In genomic region chr1:156662588-156663055, GRCh38 we compare ENCODE assay signal across 11 cellular contexts. TPM values are rescaled to one million over a fixed set of nuclear protein-coding genes. Genes with fewer than 3 reads are reported as not detected.
DNase-seq lines count a peak whose midpoint lies in the region; ATAC-seq and TF ChIP-seq lines count a peak whose summit lies in the region.
"Had no signal": no experiment of that assay in that cellular context is flagged by ENCODE, and none has a peak within 500 bp of the region (broad histone marks: within the 10 kb centered on the region; RNA-seq: fewer than 3 reads in every experiment).

No MANE protein-coding gene starts in this region.

- H3K4me3 ChIP-seq in HCT116 (replicated peaks in 1 of 2; ENCODE audit: low read depth in 1 of 2, low read length in 2 of 2) (no peak overlapping the region), hepatocyte (no peak overlapping the region)

- H3K9me3 ChIP-seq in HCT116 (ENCODE audit: control insufficient read depth in 1 of 2, insufficient read depth in 1 of 2, low read depth in 1 of 2, low read length in 2 of 2) (no peaks in the 10 kb centered on the region), hepatocyte (ENCODE audit: low read depth) (no peaks in the 10 kb centered on the region)

- H3K4me2 ChIP-seq in HCT116 (ENCODE audit: low read length) (peak overlapping the region; percentile 94), hepatocyte (no peak overlapping the region)

- BruUV-seq in HCT116 (replicated peaks; lab: Mats Ljungman, UMichigan) = no TSS peak

- DNase-seq in HCT116 (ENCODE audit: low read depth, low spot score) (no peak), WTC11 (ENCODE audit: low spot score) (no peak), hepatocyte (ENCODE audit: low spot score) (no peak), activated gamma-delta T cell treated with Interleukin-2 at 50 U/mL for 16 hours (no peak), kidney tubule cell (ENCODE audit: low spot score) (no peak), HEK293T (ENCODE audit: extremely low spot score) (no peak), RKO (ENCODE audit: low spot score) (no peak)
- no peak for DNase-seq in stimulated activated effector memory CD8-positive, alpha-beta T cell treated with anti-CD3 and anti-CD28 coated beads, Interleukin-12 subunit alpha, Interleukin-12 subunit beta, amount 100 ng/mL, for 72 hours (ENCODE audit: low spot score in 2 of 2)
- DNase-seq: activated CD4-positive, alpha-beta T cell treated with anti-CD3 and anti-CD28 coated beads, Interleukin-2, amount 10 ng/mL, durations not matched to agents 7 days and 5 days had no signal

- H3K9me2 ChIP-seq in HCT116 (ENCODE audit: insufficient read depth) (no peaks in the 10 kb centered on the region), hepatocyte (replicated peaks; ENCODE audit: insufficient read depth) (no peaks in the 10 kb centered on the region)

- H3K4me3 Mint-ChIP-seq in WTC11 = no peak overlapping the region
- no peak overlapping the region for H3K4me3 Mint-ChIP-seq in stimulated activated effector memory CD8-positive, alpha-beta T cell treated with anti-CD3 and anti-CD28 coated beads, Interleukin-12 subunit alpha, Interleukin-12 subunit beta, amount 100 ng/mL, for 72 hours
- H3K4me3 Mint-ChIP-seq: activated CD4-positive, alpha-beta T cell treated with anti-CD3 and anti-CD28 coated beads, Interleukin-2, amount 10 ng/mL, durations not matched to agents 7 days and 5 days; memory B cell had no signal

- peaks cover 51 to 82% of the 10 kb centered on the region in 2 experiments for H3K4me1 ChIP-seq in HCT116 (ENCODE audit: control insufficient read depth in 1 of 2, insufficient read depth in 2 of 2, low read length in 2 of 2)
- peaks cover 70% of the 10 kb centered on the region for H3K4me1 ChIP-seq in hepatocyte (ENCODE audit: insufficient read depth)

- H3K9ac ChIP-seq in HCT116 (ENCODE audit: low read length) = peak overlapping the region; percentile 87

- H2AFZ ChIP-seq in HCT116 (ENCODE audit: low read depth, low read length, poor library complexity, severe bottlenecking) (no peak overlapping the region), hepatocyte (no peak overlapping the region)

- H3K27me3 Mint-ChIP-seq in WTC11 (ENCODE audit: low read depth) = peaks cover 23% of the 10 kb centered on the region

- RAD21 ChIA-PET in HCT116 (lab: Charles Lee; ENCODE audit: low non-redundant PET in 1 of 2, low total read pairs in 2 of 2, uncharacterized antibody in 2 of 2, unreplicated experiment in 2 of 2) = no interaction called here

- peaks cover 81% of the 10 kb centered on the region for H3K4me1 Mint-ChIP-seq in WTC11
- peaks cover 48% of the 10 kb centered on the region for H3K4me1 Mint-ChIP-seq in stimulated activated effector memory CD8-positive, alpha-beta T cell treated with anti-CD3 and anti-CD28 coated beads, Interleukin-12 subunit alpha, Interleukin-12 subunit beta, amount 100 ng/mL, for 72 hours

- H3K9me3 Mint-ChIP-seq in WTC11 = no peaks in the 10 kb centered on the region
- H3K9me3 Mint-ChIP-seq in stimulated activated effector memory CD8-positive, alpha-beta T cell treated with anti-CD3 and anti-CD28 coated beads, Interleukin-12 subunit alpha, Interleukin-12 subunit beta, amount 100 ng/mL, for 72 hours = no peaks in the 10 kb centered on the region
- H3K9me3 Mint-ChIP-seq: activated CD4-positive, alpha-beta T cell treated with anti-CD3 and anti-CD28 coated beads, Interleukin-2, amount 10 ng/mL, durations not matched to agents 7 days and 5 days; memory B cell had no signal

- intact Hi-C loops in HCT116 (cut with micrococcal nuclease) = no loop called here

- H3K36me3 ChIP-seq in HCT116 (ENCODE audit: control insufficient read depth in 1 of 2, insufficient read depth in 2 of 2, low read length in 2 of 2) (peaks cover 0 to 7% of the 10 kb centered on the region in 2 experiments; a peak in 1 of 4 replicates), hepatocyte (replicated peaks; ENCODE audit: insufficient read depth, low read depth) (no peaks in the 10 kb centered on the region)

- peaks cover 36% of the 10 kb centered on the region for H3K79me2 ChIP-seq in HCT116 (ENCODE audit: insufficient read depth, low read length)
- H3K79me2 ChIP-seq in hepatocyte = no peaks in the 10 kb centered on the region

- POLR2A ChIA-PET in HCT116 (lab: Charles Lee) (interaction anchor here (1.4 kb wide), 1 partner anchor 14 kb away, joined by 3 read pairs; no protein-coding TSS in a partner anchor), WTC11 (lab: Charles Lee) (interaction anchor here (1.3 to 8.2 kb wide), 2 partner anchors 13 to 39 kb away, joined by 3 to 150 read pairs; partner anchors contain the start of gene NES), HEK293T (lab: Yijun Ruan, JAX) (interaction anchor here (1.3 to 4.7 kb wide), 2 partner anchors 8 to 39 kb away, joined by 3 to 25 read pairs; no protein-coding TSS in a partner anchor)

- TF ChIP-seq CTCF in HCT116 (IDR thresholded peaks at IDR 0.05 in 2 of 3, conservative IDR thresholded peaks at IDR 0.05 in 1 of 3; ENCODE audit: borderline replicate concordance in 1 of 3, insufficient read depth in 1 of 3, low read depth in 2 of 3, low read length in 2 of 3) = no peak
- no peak for TF ChIP-seq CTCF in WTC11 (IDR thresholded peaks at IDR 0.05)
- TF ChIP-seq CTCF in hepatocyte (IDR thresholded peaks at IDR 0.05; ENCODE audit: poor library complexity) = no peak

- no peaks in the 10 kb centered on the region for H3K36me3 Mint-ChIP-seq in WTC11
- peaks cover 21% of the 10 kb centered on the region for H3K36me3 Mint-ChIP-seq in stimulated activated effector memory CD8-positive, alpha-beta T cell treated with anti-CD3 and anti-CD28 coated beads, Interleukin-12 subunit alpha, Interleukin-12 subunit beta, amount 100 ng/mL, for 72 hours
- H3K36me3 Mint-ChIP-seq: memory B cell had no signal

- H3K27ac ChIP-seq in HCT116 (ENCODE audit: low read depth, low read length) = peak overlapping the region; percentile 99
- peak overlapping the region; percentile 82 for H3K27ac ChIP-seq in hepatocyte

- peak overlapping the region; percentile 96 for H3K27ac Mint-ChIP-seq in WTC11
- peak overlapping the region; percentile 73 for H3K27ac Mint-ChIP-seq in stimulated activated effector memory CD8-positive, alpha-beta T cell treated with anti-CD3 and anti-CD28 coated beads, Interleukin-12 subunit alpha, Interleukin-12 subunit beta, amount 100 ng/mL, for 72 hours
- H3K27ac Mint-ChIP-seq: memory B cell had no signal

- H4K20me1 ChIP-seq in HCT116 (ENCODE audit: insufficient read depth) (no peaks in the 10 kb centered on the region), hepatocyte (ENCODE audit: insufficient read depth, poor library complexity, severe bottlenecking) (no peaks in the 10 kb centered on the region)

- TF ChIP-seq POLR2A in HCT116 (IDR thresholded peaks at IDR 0.05; ENCODE audit: borderline replicate concordance, extremely low read depth, insufficient read depth, insufficient read length) = no peak

- no peaks in the 10 kb centered on the region for H3K27me3 ChIP-seq in HCT116 (ENCODE audit: insufficient read depth, low read length)
- no peaks in the 10 kb centered on the region for H3K27me3 ChIP-seq in hepatocyte

- CTCF ChIA-PET in HCT116 (lab: Charles Lee) (interaction anchor here (3.5 to 4.2 kb wide), 3 partner anchors 14 to 64 kb away, joined by 18 to 28 read pairs (median 22); partner anchors contain the start of gene NES), WTC11 (lab: Charles Lee) (interaction anchor here (0.6 to 12.6 kb wide), 12 partner anchors 8 to 257 kb away, joined by 3 to 437 read pairs (median 27); partner anchors contain the start of genes BCAN, CRABP2, HAPLN2 and NES), HEK293T (lab: Yijun Ruan, JAX) (interaction anchor here (2.6 to 8.3 kb wide), 3 partner anchors 15 to 37 kb away, joined by 22 to 97 read pairs (median 70); partner anchors contain the start of gene NES)

- WGBS in hepatocyte (ENCODE audit: low lambda C conversion rate, missing lambda C conversion rate) = 94% methylated on average over 9 of the region's 9 CpGs

- no peak for TF ChIP-seq RAD21 in HCT116 (IDR thresholded peaks at IDR 0.05; ENCODE audit: low read depth)

- ATAC-seq in HCT116 = no peak
- no peak for ATAC-seq in WTC11
- ATAC-seq in stimulated activated effector memory CD8-positive, alpha-beta T cell treated with anti-CD3 and anti-CD28 coated beads, Interleukin-12 subunit alpha, Interleukin-12 subunit beta, amount 100 ng/mL, for 72 hours = no peak

TF ChIP-seq in HCT116, 20 proteins besides CTCF, POLR2A, EP300 and RAD21 (continues in another document):
- TF ChIP-seq ELF1 (IDR thresholded peaks at IDR 0.05; ENCODE audit: borderline replicate concordance, low read depth) (no peak), SRF (IDR thresholded peaks at IDR 0.05; ENCODE audit: low read depth) (no peak), EGR1 (IDR thresholded peaks at IDR 0.05; ENCODE audit: low read depth) (no peak), FOSL1 (IDR thresholded peaks at IDR 0.05; ENCODE audit: low read depth) (no peak)

TF ChIP-seq in WTC11, 78 proteins besides CTCF, POLR2A, EP300 and RAD21 (continues in another document):
- peak; percentile 91 for TF ChIP-seq ZNF121 (CRISPR knock-in tag; IDR thresholded peaks at IDR 0.05)

TF ChIP-seq in HEK293T, 16 proteins besides CTCF, POLR2A, EP300 and RAD21 (continues in another document):
- no peak for TF ChIP-seq NFRKB (IDR thresholded peaks at IDR 0.05)
- TF ChIP-seq TARDBP (IDR thresholded peaks at IDR 0.05) = no peak
- TF ChIP-seq SP1 (IDR thresholded peaks at IDR 0.05) = no peak
- TF ChIP-seq ZNF384 (IDR thresholded peaks at IDR 0.05) = no peak
- no peak for TF ChIP-seq FOXA1 (IDR thresholded peaks at IDR 0.05)

RNA-seq across cellular contexts. Expression of gene NES, which starts 14.6 kb away (rescaled TPM):
- total RNA-seq in HCT116 (2021; ENCODE audit: unreplicated experiment) (8.4 TPM), WTC11 (2021) (103 to 127 TPM (median 104 TPM) in 3 replicates), hepatocyte (7.9 and 13.8 TPM in 2 replicates)
- polyA plus RNA-seq in HCT116 (2012) = 3.6 and 5.2 TPM in 2 replicates
- 3.6 and 4.8 TPM in 2 replicates for polyA plus RNA-seq in hepatocyte
- total RNA-seq: activated CD4-positive, alpha-beta T cell treated with anti-CD3 and anti-CD28 coated beads, Interleukin-2, amount 10 ng/mL, durations not matched to agents 7 days and 5 days had no signal

RNA-seq across cellular contexts. Expression of gene BCAN, which starts 20.7 kb away (rescaled TPM):
- not detected for total RNA-seq in HCT116 (2021; ENCODE audit: unreplicated experiment)
- 0.23 and 0.26 TPM in 2 replicates for polyA plus RNA-seq in HCT116 (2012)
- total RNA-seq in WTC11 (2021) = 2.5 to 3.7 TPM (median 3.6 TPM) in 3 replicates
- total RNA-seq in hepatocyte = 0.03 and 0.84 TPM in 2 replicates
- polyA plus RNA-seq in hepatocyte = not detected in 2 replicates
- total RNA-seq: activated CD4-positive, alpha-beta T cell treated with anti-CD3 and anti-CD28 coated beads, Interleukin-2, amount 10 ng/mL, durations not matched to agents 7 days and 5 days had no signal

RNA-seq across cellular contexts. Expression of gene CRABP2, which starts 42.8 kb away (rescaled TPM):
- total RNA-seq in HCT116 (2021; ENCODE audit: unreplicated experiment) = 209 TPM
- polyA plus RNA-seq in HCT116 (2012) = 360 and 403 TPM in 2 replicates
- 135 to 195 TPM (median 186 TPM) in 3 replicates for total RNA-seq in WTC11 (2021)
- total RNA-seq in hepatocyte = 54.5 and 93.5 TPM in 2 replicates
- polyA plus RNA-seq in hepatocyte = 171 and 195 TPM in 2 replicates

RNA-seq across cellular contexts. Expression of gene HAPLN2, which starts 43.4 kb away (rescaled TPM):
- 0.54 TPM for total RNA-seq in HCT116 (2021; ENCODE audit: unreplicated experiment)
- 0.47 and 0.60 TPM in 2 replicates for polyA plus RNA-seq in HCT116 (2012)
- total RNA-seq in WTC11 (2021) = 1.1 to 1.3 TPM (median 1.2 TPM) in 3 replicates
- total RNA-seq in hepatocyte = not detected in 2 replicates
- polyA plus RNA-seq in hepatocyte = not detected in 2 replicates
- total RNA-seq: urinary bladder had no signal
